Comparison of ENCODE assay signal across 15 cellular contexts in the genomic region with DNA sequence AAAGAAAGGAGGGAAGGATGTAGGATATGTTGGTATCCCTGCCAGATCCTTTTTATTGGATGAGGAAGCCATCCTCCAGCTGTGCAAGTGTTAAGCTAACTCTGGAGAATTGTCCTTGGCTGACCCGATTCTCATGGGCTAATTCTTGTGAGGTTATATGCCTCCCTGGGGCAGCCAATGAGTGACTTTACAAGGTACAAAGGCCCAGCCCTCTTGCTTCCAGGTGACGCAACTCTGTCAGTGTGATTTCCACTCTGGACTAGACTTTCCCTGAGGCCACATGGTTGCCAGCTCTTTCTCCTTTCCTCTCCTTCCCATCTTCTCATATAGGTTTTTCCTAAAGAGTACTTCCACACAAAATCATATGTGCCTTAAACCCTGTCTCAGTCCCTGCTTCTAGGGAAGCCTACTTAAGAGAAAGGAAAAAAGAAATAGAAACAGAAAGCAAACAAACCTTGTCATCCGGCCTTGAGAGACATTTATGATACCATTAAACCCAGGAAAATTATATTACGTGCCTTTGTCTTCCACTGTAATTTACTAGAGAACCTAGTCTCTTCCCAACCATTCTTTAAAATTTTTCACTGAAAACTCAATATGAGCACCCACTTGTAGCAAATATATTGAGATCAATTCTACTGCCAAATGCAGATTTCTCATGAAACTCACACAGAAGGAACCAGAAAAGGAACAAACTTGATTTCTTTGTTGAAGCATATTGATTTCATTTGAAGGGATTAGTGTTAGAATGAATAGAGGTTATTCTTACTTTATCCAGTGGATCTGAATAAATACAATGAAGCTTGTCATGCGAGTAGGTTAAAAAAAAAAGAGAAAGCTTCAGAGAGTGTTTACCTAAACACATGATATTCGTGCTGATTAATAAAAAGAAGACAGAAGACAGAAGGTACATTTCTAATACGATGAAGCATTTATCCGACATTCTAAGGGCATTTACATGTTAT.
DNase-seq lines count a peak whose midpoint lies in the region; ATAC-seq and TF ChIP-seq lines count a peak whose summit lies in the region.
"Had no signal": no experiment of that assay in that cellular context is flagged by ENCODE, and none has a peak within 500 bp of the region (broad histone marks: within the 10 kb centered on the region; RNA-seq: fewer than 3 reads in every experiment).

No MANE protein-coding gene starts in this region.

- H3K9me3 ChIP-seq in skeletal muscle satellite cell (replicated peaks; ENCODE audit: low read length), result no peaks in the 10 kb centered on the region
- peaks cover 0 to 4% (median 0%) of the 10 kb centered on the region in 4 donors for H3K9me3 ChIP-seq in stomach
- no peaks in the 10 kb centered on the region for H3K9me3 ChIP-seq in mammary epithelial cell (replicated peaks; ENCODE audit: insufficient read depth, low read length)
- H3K9me3 ChIP-seq: ovary, sigmoid colon, vagina had no signal

- no peak overlapping the region; the same call in 1 of the 2 replicates for H3K27ac Mint-ChIP-seq in WTC11
- H3K27ac Mint-ChIP-seq: activated naive CD4-positive, alpha-beta T cell treated with anti-CD3 and anti-CD28 coated beads for 36 hours had no signal

- no peak for TF ChIP-seq EP300 in stomach (IDR thresholded peaks at IDR 0.05)

- no TSS peak for BruUV-seq in mammary epithelial cell (replicated peaks; lab: Mats Ljungman, UMichigan)

- no peak overlapping the region for H2AFZ ChIP-seq in mammary epithelial cell (ENCODE audit: low read depth, low read length)

- POLR2A ChIA-PET in WTC11 (lab: Charles Lee), result no interaction called here

- H3K4me1 ChIP-seq in skeletal muscle satellite cell (ENCODE audit: control insufficient read depth, insufficient read depth, low read length) (peaks cover 14% of the 10 kb centered on the region), stomach (no peaks in the 10 kb centered on the region), mammary epithelial cell (ENCODE audit: insufficient read depth, low read length) (no peaks in the 10 kb centered on the region)
- H3K4me1 ChIP-seq: sigmoid colon, vagina had no signal

- TF ChIP-seq POLR2A in stomach (IDR thresholded peaks at IDR 0.05), result no peak

- H4K20me1 ChIP-seq in mammary epithelial cell (ENCODE audit: insufficient read depth, low read length), result no peaks in the 10 kb centered on the region

- H3K36me3 ChIP-seq in skeletal muscle satellite cell (ENCODE audit: insufficient read depth, low read length) (no peaks in the 10 kb centered on the region), stomach (no peaks in the 10 kb centered on the region), mammary epithelial cell (ENCODE audit: insufficient read depth, low read length) (no peaks in the 10 kb centered on the region)
- H3K36me3 ChIP-seq: ovary, sigmoid colon, vagina had no signal

- H3K36me3 Mint-ChIP-seq in WTC11, result no peaks in the 10 kb centered on the region; the same call in 1 of the 2 replicates

- WGBS in stomach, 5 donors, result 75 to 79% (median 78%) methylated on average over 8 of the region's 8 CpGs
- 70% methylated on average over 8 of the region's 8 CpGs for WGBS in mammary epithelial cell (ENCODE audit: low coverage, missing lambda C conversion rate)

- H3K27me3 ChIP-seq in skeletal muscle satellite cell (ENCODE audit: control insufficient read depth, insufficient read depth, low read length), result no peaks in the 10 kb centered on the region
- no peaks in the 10 kb centered on the region for H3K27me3 ChIP-seq in stomach
- H3K27me3 ChIP-seq in mammary epithelial cell (ENCODE audit: insufficient read depth, low read length), result no peaks in the 10 kb centered on the region
- H3K27me3 ChIP-seq: ovary, sigmoid colon, vagina had no signal

- TF ChIP-seq CTCF in WTC11 (IDR thresholded peaks at IDR 0.05) (no peak), stomach (IDR thresholded peaks at IDR 0.05) (no peak), mammary epithelial cell (conservative IDR thresholded peaks at IDR 0.05 in 1 of 2, IDR thresholded peaks at IDR 0.05 in 1 of 2; ENCODE audit: extremely low read depth in 1 of 2, insufficient read depth in 1 of 2, low read depth in 1 of 2, low read length in 2 of 2) (no peak)

- H3K4me3 ChIP-seq in skeletal muscle satellite cell (ENCODE audit: low read length) (no peak overlapping the region), stomach (no peak overlapping the region), mammary epithelial cell (replicated peaks in 1 of 3; ENCODE audit: insufficient read depth in 1 of 3, low read depth in 2 of 3, low read length in 3 of 3) (no peak overlapping the region)
- H3K4me3 ChIP-seq: ovary, sigmoid colon, vagina had no signal

- H3K27ac ChIP-seq in stomach (no peak overlapping the region), mammary epithelial cell (ENCODE audit: insufficient read depth, low read depth, low read length) (no peak overlapping the region)
- H3K27ac ChIP-seq: ovary, sigmoid colon, vagina had no signal

- no peak overlapping the region for H3K4me3 Mint-ChIP-seq in WTC11
- H3K4me3 Mint-ChIP-seq: activated naive CD4-positive, alpha-beta T cell treated with anti-CD3 and anti-CD28 coated beads for 36 hours had no signal

- H3K4me1 Mint-ChIP-seq in WTC11, result peaks cover 2% of the 10 kb centered on the region; the same call in 1 of the 2 replicates

- no peaks in the 10 kb centered on the region for H3K27me3 Mint-ChIP-seq in WTC11 (ENCODE audit: low read depth)

- H3K79me2 ChIP-seq in mammary epithelial cell (ENCODE audit: insufficient read depth, low read length), result no peaks in the 10 kb centered on the region

- H3K4me2 ChIP-seq in skeletal muscle satellite cell (ENCODE audit: low read length) (peak overlapping the region; percentile 38), mammary epithelial cell (ENCODE audit: insufficient read depth, low read depth, low read length) (no peak overlapping the region)

- peaks cover 27% of the 10 kb centered on the region for H3K9me3 Mint-ChIP-seq in WTC11
- H3K9me3 Mint-ChIP-seq: activated naive CD4-positive, alpha-beta T cell treated with anti-CD3 and anti-CD28 coated beads for 36 hours had no signal

- peak; percentile 44 for ATAC-seq in WTC11
- peak; percentile 19 to 57 for ATAC-seq in left cardiac atrium

- CTCF ChIA-PET in WTC11 (lab: Charles Lee), result interaction anchor here (0.6 kb wide), 1 partner anchor 63 kb away, joined by 3 read pairs; no protein-coding TSS in a partner anchor
- CTCF ChIA-PET in mammary epithelial cell (lab: Charles Lee; ENCODE audit: low non-redundant PET), result no interaction called here

- peak; percentile 29 for DNase-seq in HuH-7 (ENCODE audit: low spot score)
- DNase-seq in WTC11 (ENCODE audit: low spot score), result no peak
- no peak for DNase-seq in left cardiac atrium
- no peak for DNase-seq in stomach
- DNase-seq in mammary epithelial cell, result no peak
- DNase-seq in dedifferentiated amniotic fluid mesenchymal stem cell (ENCODE audit: extremely low spot score), result no peak
- DNase-seq: activated CD4-positive, alpha-beta T cell treated with anti-CD3 and anti-CD28 coated beads, Interleukin-2, amount 50 U/mL, for 1 hour; activated naive CD4-positive, alpha-beta T cell treated with anti-CD3 and anti-CD28 coated beads for 36 hours; activated T-cell treated with anti-CD3 and anti-CD28 coated beads for 4 hours; NCI-H146; NCI-H226; ovary; sigmoid colon had no signal

- H3K9ac ChIP-seq in skeletal muscle satellite cell (ENCODE audit: low read depth, low read length), result no peak overlapping the region
- H3K9ac ChIP-seq in mammary epithelial cell (ENCODE audit: insufficient read depth, low read length), result no peak overlapping the region

- dilution Hi-C loops in mammary epithelial cell (cut with HindIII; ENCODE audit: low sequenced_read_pairs), result no loop called here

- in situ Hi-C loops in mammary epithelial cell (cut with MboI; ENCODE audit: low sequenced_read_pairs in 2 of 2), result no loop called here

- intact Hi-C loops in left cardiac atrium (cut with DNase I), result no loop called here
- intact Hi-C loops in stomach (cut with DNase I; ENCODE audit: low total_unique reads), result no loop called here
- intact Hi-C loops in mammary epithelial cell (cut with micrococcal nuclease), result no loop called here

TF ChIP-seq in WTC11, 78 proteins besides CTCF, POLR2A, EP300 and RAD21 (continues in another document):
- TF ChIP-seq RORB (CRISPR knock-in tag; IDR thresholded peaks at IDR 0.05) (no peak), TEAD1 (CRISPR knock-in tag; IDR thresholded peaks at IDR 0.05) (no peak), ZNF263 (CRISPR knock-in tag; IDR thresholded peaks at IDR 0.05; ENCODE audit: low read depth) (no peak), EMX1 (CRISPR knock-in tag; IDR thresholded peaks at IDR 0.05) (no peak), ZNF671 (CRISPR knock-in tag; IDR thresholded peaks at IDR 0.05) (no peak)
- TF ChIP-seq, protein P1, sequence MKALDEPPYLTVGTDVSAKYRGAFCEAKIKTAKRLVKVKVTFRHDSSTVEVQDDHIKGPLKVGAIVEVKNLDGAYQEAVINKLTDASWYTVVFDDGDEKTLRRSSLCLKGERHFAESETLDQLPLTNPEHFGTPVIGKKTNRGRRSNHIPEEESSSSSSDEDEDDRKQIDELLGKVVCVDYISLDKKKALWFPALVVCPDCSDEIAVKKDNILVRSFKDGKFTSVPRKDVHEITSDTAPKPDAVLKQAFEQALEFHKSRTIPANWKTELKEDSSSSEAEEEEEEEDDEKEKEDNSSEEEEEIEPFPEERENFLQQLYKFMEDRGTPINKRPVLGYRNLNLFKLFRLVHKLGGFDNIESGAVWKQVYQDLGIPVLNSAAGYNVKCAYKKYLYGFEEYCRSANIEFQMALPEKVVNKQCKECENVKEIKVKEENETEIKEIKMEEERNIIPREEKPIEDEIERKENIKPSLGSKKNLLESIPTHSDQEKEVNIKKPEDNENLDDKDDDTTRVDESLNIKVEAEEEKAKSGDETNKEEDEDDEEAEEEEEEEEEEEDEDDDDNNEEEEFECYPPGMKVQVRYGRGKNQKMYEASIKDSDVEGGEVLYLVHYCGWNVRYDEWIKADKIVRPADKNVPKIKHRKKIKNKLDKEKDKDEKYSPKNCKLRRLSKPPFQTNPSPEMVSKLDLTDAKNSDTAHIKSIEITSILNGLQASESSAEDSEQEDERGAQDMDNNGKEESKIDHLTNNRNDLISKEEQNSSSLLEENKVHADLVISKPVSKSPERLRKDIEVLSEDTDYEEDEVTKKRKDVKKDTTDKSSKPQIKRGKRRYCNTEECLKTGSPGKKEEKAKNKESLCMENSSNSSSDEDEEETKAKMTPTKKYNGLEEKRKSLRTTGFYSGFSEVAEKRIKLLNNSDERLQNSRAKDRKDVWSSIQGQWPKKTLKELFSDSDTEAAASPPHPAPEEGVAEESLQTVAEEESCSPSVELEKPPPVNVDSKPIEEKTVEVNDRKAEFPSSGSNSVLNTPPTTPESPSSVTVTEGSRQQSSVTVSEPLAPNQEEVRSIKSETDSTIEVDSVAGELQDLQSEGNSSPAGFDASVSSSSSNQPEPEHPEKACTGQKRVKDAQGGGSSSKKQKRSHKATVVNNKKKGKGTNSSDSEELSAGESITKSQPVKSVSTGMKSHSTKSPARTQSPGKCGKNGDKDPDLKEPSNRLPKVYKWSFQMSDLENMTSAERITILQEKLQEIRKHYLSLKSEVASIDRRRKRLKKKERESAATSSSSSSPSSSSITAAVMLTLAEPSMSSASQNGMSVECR (CRISPR knock-in tag; IDR thresholded peaks at IDR 0.05; ENCODE audit: borderline replicate concordance), result no peak
